ENCODE assay signal across 1 cellular context in the genomic region with DNA sequence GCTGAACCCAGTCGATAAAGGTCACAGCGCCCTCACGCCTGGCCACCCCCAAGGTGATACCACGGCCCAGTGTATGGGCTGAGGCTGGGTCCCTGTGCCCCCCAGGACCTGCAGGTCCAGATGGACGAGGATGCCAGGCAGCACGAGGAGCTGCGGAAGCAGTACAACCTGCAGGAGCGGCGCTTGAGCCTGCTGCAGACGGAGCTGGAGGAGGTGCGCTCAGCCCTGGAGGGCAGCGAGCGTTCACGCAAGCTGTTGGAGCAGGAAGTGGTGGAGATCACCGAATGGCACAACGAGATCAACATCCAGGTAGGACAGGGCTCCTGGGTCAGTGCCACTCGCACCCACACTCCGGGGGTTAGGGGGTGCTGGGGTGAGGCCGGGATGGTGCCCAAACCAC.
TF ChIP-seq lines count a peak whose summit lies in the region.

No MANE protein-coding gene starts in this region.

TF ChIP-seq in H1, 55 proteins besides CTCF, POLR2A, EP300 and RAD21:
- TF ChIP-seq NRF1 (IDR thresholded peaks at IDR 0.05; ENCODE audit: low read depth, low read length) (no peak), ASH2L (IDR thresholded peaks at IDR 0.05; ENCODE audit: low read length) (no peak), TCF12 (IDR thresholded peaks at IDR 0.05; ENCODE audit: low read depth, low read length) (no peak), POU5F1 (IDR thresholded peaks at IDR 0.05; ENCODE audit: low read depth, low read length) (no peak), SP2 (IDR thresholded peaks at IDR 0.05; ENCODE audit: low read length) (no peak), GTF2F1 (IDR thresholded peaks at IDR 0.05; ENCODE audit: borderline replicate concordance, low read depth, low read length) (no peak), PHF8 (conservative IDR thresholded peaks at IDR 0.05; ENCODE audit: low read depth, low read length) (no peak), ZNF274 (IDR thresholded peaks at IDR 0.05; ENCODE audit: borderline replicate concordance, extremely low read depth, low read length) (no peak), KDM1A (IDR thresholded peaks at IDR 0.05; ENCODE audit: borderline replicate concordance, low read length) (no peak), RBBP5 (IDR thresholded peaks at IDR 0.05; ENCODE audit: borderline replicate concordance, low read depth, low read length) (no peak), RFX5 (IDR thresholded peaks at IDR 0.05; ENCODE audit: borderline replicate concordance, low read depth, low read length) (no peak), CEBPB (IDR thresholded peaks at IDR 0.05; ENCODE audit: low read depth, low read length) (no peak), BCL11A (IDR thresholded peaks at IDR 0.05; ENCODE audit: low read depth in 2 of 2, low read length in 2 of 2) (no peak), CHD2 (IDR thresholded peaks at IDR 0.05; ENCODE audit: low read length) (no peak), CBX8 (IDR thresholded peaks at IDR 0.05; ENCODE audit: borderline replicate concordance, low read depth, low read length) (no peak), ATF3 (IDR thresholded peaks at IDR 0.05; ENCODE audit: insufficient read depth, low read depth, low read length) (no peak)
- TF ChIP-seq, protein P1, sequence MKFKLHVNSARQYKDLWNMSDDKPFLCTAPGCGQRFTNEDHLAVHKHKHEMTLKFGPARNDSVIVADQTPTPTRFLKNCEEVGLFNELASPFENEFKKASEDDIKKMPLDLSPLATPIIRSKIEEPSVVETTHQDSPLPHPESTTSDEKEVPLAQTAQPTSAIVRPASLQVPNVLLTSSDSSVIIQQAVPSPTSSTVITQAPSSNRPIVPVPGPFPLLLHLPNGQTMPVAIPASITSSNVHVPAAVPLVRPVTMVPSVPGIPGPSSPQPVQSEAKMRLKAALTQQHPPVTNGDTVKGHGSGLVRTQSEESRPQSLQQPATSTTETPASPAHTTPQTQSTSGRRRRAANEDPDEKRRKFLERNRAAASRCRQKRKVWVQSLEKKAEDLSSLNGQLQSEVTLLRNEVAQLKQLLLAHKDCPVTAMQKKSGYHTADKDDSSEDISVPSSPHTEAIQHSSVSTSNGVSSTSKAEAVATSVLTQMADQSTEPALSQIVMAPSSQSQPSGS (IDR thresholded peaks at IDR 0.05; ENCODE audit: low read length): no peak
